ENCODE assay signal across 9 cellular contexts in the genomic region with DNA sequence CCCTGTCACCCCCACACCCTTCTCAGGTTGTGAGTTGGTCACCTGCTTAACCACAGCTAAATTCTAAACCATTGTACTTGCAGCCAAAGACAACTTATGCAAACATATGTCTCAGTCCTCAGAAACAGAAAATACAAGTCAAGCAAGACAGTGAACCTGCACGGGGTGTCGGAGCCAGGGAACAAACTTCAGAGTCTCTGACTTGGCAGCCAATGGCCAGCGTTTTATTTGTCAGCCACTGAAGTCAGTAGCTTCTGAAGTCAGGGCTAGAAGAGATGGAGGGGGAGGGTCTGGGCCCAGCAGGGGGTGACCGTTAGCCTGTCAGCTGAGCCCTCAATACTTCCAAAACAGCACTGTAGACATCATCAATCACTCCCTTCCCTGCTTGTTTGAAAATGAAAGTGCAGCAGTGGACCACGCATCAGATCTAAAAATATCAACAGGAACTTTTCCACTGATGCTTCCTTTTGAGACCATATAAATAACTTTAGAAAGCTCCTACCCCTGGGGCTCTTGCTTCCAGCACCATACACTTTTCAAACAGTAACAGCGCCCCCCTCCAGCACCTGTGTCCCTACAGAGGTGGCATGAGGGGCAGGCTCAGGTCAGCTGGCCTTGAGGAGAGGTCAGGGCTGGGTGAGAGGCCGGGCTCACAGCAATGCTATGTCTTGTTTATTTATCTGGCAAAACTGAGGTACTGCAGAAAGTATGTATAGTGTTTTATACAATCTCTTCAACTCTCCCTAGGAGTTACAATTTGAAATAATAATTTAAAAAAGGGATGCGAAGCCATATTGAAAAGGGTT.
DNase-seq lines count a peak whose midpoint lies in the region; ATAC-seq and TF ChIP-seq lines count a peak whose summit lies in the region.
"Had no signal": no experiment of that assay in that cellular context is flagged by ENCODE, and none has a peak within 500 bp of the region (broad histone marks: within the 10 kb centered on the region; RNA-seq: fewer than 3 reads in every experiment).

No MANE protein-coding gene starts in this region.

- TF ChIP-seq POLR2A in heart left ventricle (IDR thresholded peaks at IDR 0.05) = no peak

- no peaks in the 10 kb centered on the region for H3K4me1 Mint-ChIP-seq in progenitor cell of endocrine pancreas (ENCODE audit: low read depth)

- H3K4me3 Mint-ChIP-seq in progenitor cell of endocrine pancreas (ENCODE audit: low read depth) = no peak overlapping the region

- no peaks in the 10 kb centered on the region for H3K36me3 Mint-ChIP-seq in progenitor cell of endocrine pancreas (ENCODE audit: insufficient read depth)

- 28 to 39% (median 35%) methylated on average over 8 of the region's 8 CpGs for WGBS in heart left ventricle, 4 donors

- no peaks in the 10 kb centered on the region for H3K27me3 Mint-ChIP-seq in progenitor cell of endocrine pancreas

- H3K4me1 ChIP-seq in heart left ventricle (peaks cover 0 to 8% (median 3%) of the 10 kb centered on the region in 12 donors), thoracic aorta (ENCODE audit: control insufficient read depth in 1 of 2, low read depth in 2 of 2) (no peaks in the 10 kb centered on the region)

- peak overlapping the region in 8 of 12 donors; percentile 2 to 27 (median 10) for H3K4me3 ChIP-seq in heart left ventricle
- H3K4me3 ChIP-seq in thoracic aorta = peak overlapping the region; percentile 62

- H3K36me3 ChIP-seq in heart left ventricle (no peaks in the 10 kb centered on the region), thoracic aorta (no peaks in the 10 kb centered on the region)

- intact Hi-C loops in heart left ventricle (cut with DNase I) (no loop called here), cardiac septum (cut with DNase I) (no loop called here)

- H3K27ac Mint-ChIP-seq in progenitor cell of endocrine pancreas = no peak overlapping the region

- H3K27me3 ChIP-seq in heart left ventricle (no peaks in the 10 kb centered on the region), thoracic aorta (replicated peaks; ENCODE audit: insufficient read depth) (no peaks in the 10 kb centered on the region)

- DNase-seq in heart left ventricle = no peak
- no peak for DNase-seq in cardiac septum (ENCODE audit: low spot score)
- DNase-seq in thoracic aorta (ENCODE audit: low spot score) = no peak
- DNase-seq in progenitor cell of endocrine pancreas (ENCODE audit: low spot score, unreplicated experiment) = no peak
- DNase-seq in GM19240 (ENCODE audit: insufficient read length, low spot score) = no peak
- DNase-seq in islet precursor cell = no peak
- DNase-seq: effector memory CD8-positive, alpha-beta T cell had no signal

- TF ChIP-seq CTCF in heart left ventricle (IDR thresholded peaks at IDR 0.05) = peak in 1 of 12 donors; percentile 7
- TF ChIP-seq CTCF in thoracic aorta (IDR thresholded peaks at IDR 0.05) = no peak
- no peak for TF ChIP-seq CTCF in progenitor cell of endocrine pancreas (IDR thresholded peaks at IDR 0.05; ENCODE audit: unreplicated experiment)

- peak in 1 of 4 donors; percentile 24 for ATAC-seq in heart left ventricle
- ATAC-seq in HG03135 (IDR thresholded peaks at IDR 0.05; ENCODE audit: unreplicated experiment) = peak; percentile 64
- no peak for ATAC-seq in thoracic aorta (ENCODE audit: insufficient number of reproducible peaks, low FRiP score, low read depth)
- ATAC-seq: effector memory CD8-positive, alpha-beta T cell had no signal

- no peaks in the 10 kb centered on the region for H3K9me3 Mint-ChIP-seq in progenitor cell of endocrine pancreas (ENCODE audit: low read depth)
- H3K9me3 Mint-ChIP-seq: effector memory CD8-positive, alpha-beta T cell had no signal

- H3K27ac ChIP-seq in heart left ventricle (no peak overlapping the region), angular gyrus (ENCODE audit: low read depth, low read length) (peak overlapping the region; percentile 49), thoracic aorta (no peak overlapping the region)

- no peaks in the 10 kb centered on the region for H3K9me3 ChIP-seq in heart left ventricle
- H3K9me3 ChIP-seq in thoracic aorta = no peaks in the 10 kb centered on the region
